Comparison of ENCODE assay signal across 1 cellular context in the genomic region with DNA sequence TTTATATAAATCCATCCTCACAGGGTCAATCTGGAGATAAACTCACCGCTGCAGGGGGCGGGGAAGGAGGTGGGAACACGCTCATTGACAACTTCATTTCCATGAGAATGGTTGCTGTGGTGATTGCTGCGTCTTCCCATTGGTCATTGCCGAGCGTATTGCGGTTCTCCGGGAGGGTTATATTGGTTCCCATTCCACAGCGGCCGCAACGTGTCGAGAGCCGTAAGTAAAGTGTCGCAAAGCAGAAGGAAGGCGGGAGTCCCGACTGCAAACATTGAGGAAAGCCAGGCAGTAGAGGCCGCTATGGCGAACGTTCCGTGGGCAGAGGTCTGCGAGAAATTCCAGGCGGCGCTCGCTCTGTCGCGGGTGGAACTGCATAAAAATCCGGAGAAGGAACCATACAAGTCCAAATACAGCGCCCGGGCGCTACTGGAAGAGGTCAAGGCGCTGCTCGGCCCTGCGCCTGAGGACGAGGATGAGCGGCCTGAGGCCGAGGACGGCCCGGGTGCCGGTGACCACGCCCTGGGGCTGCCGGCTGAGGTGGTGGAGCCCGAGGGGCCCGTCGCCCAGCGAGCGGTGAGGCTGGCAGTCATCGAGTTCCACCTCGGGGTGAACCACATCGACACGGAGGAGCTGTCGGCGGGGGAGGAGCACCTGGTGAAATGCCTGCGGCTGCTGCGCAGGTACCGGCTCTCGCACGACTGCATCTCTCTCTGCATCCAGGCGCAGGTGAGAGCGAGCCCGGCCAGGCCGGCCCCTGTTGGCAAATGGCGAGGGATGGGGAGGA.
TF ChIP-seq lines count a peak whose summit lies in the region.

A gene with protein sequence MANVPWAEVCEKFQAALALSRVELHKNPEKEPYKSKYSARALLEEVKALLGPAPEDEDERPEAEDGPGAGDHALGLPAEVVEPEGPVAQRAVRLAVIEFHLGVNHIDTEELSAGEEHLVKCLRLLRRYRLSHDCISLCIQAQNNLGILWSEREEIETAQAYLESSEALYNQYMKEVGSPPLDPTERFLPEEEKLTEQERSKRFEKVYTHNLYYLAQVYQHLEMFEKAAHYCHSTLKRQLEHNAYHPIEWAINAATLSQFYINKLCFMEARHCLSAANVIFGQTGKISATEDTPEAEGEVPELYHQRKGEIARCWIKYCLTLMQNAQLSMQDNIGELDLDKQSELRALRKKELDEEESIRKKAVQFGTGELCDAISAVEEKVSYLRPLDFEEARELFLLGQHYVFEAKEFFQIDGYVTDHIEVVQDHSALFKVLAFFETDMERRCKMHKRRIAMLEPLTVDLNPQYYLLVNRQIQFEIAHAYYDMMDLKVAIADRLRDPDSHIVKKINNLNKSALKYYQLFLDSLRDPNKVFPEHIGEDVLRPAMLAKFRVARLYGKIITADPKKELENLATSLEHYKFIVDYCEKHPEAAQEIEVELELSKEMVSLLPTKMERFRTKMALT (plus strand): TSS at position 274 of the 787 bp plus-strand sequence. CDS start 30 bp downstream, at position 304.

TF ChIP-seq in HepG2, 621 proteins besides CTCF, POLR2A, EP300 and RAD21 (continued from another document and continues in another):
- TF ChIP-seq, protein P1, sequence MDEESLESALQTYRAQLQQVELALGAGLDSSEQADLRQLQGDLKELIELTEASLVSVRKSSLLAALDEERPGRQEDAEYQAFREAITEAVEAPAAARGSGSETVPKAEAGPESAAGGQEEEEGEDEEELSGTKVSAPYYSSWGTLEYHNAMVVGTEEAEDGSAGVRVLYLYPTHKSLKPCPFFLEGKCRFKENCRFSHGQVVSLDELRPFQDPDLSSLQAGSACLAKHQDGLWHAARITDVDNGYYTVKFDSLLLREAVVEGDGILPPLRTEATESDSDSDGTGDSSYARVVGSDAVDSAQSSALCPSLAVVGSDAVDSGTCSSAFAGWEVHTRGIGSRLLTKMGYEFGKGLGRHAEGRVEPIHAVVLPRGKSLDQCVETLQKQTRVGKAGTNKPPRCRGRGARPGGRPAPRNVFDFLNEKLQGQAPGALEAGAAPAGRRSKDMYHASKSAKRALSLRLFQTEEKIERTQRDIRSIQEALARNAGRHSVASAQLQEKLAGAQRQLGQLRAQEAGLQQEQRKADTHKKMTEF (CRISPR knock-in tag; IDR thresholded peaks at IDR 0.05) = peak; percentile 80
- TF ChIP-seq KLF11 (CRISPR knock-in tag; IDR thresholded peaks at IDR 0.05) (0 out of 2 replicates have a peak, but pooled peaks have one; percentile 49), DNMT3B (CRISPR knock-in tag; conservative IDR thresholded peaks at IDR 0.05) (no peak), FOXM1 (CRISPR knock-in tag; IDR thresholded peaks at IDR 0.05) (no peak), ZNF7 (CRISPR knock-in tag; IDR thresholded peaks at IDR 0.05) (no peak), GATA4 (IDR thresholded peaks at IDR 0.05; ENCODE audit: borderline replicate concordance, low read depth) (no peak), MTA1 (CRISPR knock-in tag; IDR thresholded peaks at IDR 0.05; ENCODE audit: borderline replicate concordance) (peak; percentile 21; the same call in 1 of the 2 replicates), NFYB (CRISPR knock-in tag; IDR thresholded peaks at IDR 0.05) (peak; percentile 90), POLR2G (IDR thresholded peaks at IDR 0.05; ENCODE audit: low read depth, low read length) (peak; percentile 94), HNRNPH1 (optimal IDR thresholded peaks at IDR 0.05; ENCODE audit: low read depth, low read length) (no peak), RFX5 (IDR thresholded peaks at IDR 0.05; ENCODE audit: low read depth, low read length) (0 out of 2 replicates have a peak, but pooled peaks have one; percentile 50), KDM4B (CRISPR knock-in tag; IDR thresholded peaks at IDR 0.05) (no peak), MEF2D (CRISPR knock-in tag; IDR thresholded peaks at IDR 0.05) (no peak; the same call in 1 of the 2 replicates), ATF7 (IDR thresholded peaks at IDR 0.05) (no peak), ATF7 (CRISPR knock-in tag; IDR thresholded peaks at IDR 0.05) (no peak), SAFB2 (CRISPR knock-in tag; IDR thresholded peaks at IDR 0.05; ENCODE audit: borderline replicate concordance, low read depth) (peak; percentile 50; the same call in 1 of the 2 replicates), MIXL1 (CRISPR knock-in tag; IDR thresholded peaks at IDR 0.05) (0 out of 2 replicates have a peak, but pooled peaks have one; percentile 32), ZNF549 (CRISPR knock-in tag; IDR thresholded peaks at IDR 0.05) (no peak), ZNF773 (CRISPR knock-in tag; IDR thresholded peaks at IDR 0.05; ENCODE audit: borderline replicate concordance) (no peak), ZSCAN31 (CRISPR knock-in tag; IDR thresholded peaks at IDR 0.05; ENCODE audit: low read depth) (peak; percentile 86; the same call in 1 of the 2 replicates), ZNF124 (CRISPR knock-in tag; IDR thresholded peaks at IDR 0.05) (peak; percentile 85), ZNF235 (CRISPR knock-in tag; IDR thresholded peaks at IDR 0.05; ENCODE audit: borderline replicate concordance) (no peak), ZNF264 (CRISPR knock-in tag; IDR thresholded peaks at IDR 0.05) (no peak; the same call in 1 of the 2 replicates), MIER2 (CRISPR knock-in tag; IDR thresholded peaks at IDR 0.05) (no peak), ZNF678 (CRISPR knock-in tag; IDR thresholded peaks at IDR 0.05) (no peak)
- TF ChIP-seq, protein P2, sequence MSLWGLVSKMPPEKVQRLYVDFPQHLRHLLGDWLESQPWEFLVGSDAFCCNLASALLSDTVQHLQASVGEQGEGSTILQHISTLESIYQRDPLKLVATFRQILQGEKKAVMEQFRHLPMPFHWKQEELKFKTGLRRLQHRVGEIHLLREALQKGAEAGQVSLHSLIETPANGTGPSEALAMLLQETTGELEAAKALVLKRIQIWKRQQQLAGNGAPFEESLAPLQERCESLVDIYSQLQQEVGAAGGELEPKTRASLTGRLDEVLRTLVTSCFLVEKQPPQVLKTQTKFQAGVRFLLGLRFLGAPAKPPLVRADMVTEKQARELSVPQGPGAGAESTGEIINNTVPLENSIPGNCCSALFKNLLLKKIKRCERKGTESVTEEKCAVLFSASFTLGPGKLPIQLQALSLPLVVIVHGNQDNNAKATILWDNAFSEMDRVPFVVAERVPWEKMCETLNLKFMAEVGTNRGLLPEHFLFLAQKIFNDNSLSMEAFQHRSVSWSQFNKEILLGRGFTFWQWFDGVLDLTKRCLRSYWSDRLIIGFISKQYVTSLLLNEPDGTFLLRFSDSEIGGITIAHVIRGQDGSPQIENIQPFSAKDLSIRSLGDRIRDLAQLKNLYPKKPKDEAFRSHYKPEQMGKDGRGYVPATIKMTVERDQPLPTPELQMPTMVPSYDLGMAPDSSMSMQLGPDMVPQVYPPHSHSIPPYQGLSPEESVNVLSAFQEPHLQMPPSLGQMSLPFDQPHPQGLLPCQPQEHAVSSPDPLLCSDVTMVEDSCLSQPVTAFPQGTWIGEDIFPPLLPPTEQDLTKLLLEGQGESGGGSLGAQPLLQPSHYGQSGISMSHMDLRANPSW (CRISPR knock-in tag; IDR thresholded peaks at IDR 0.05; ENCODE audit: borderline replicate concordance) = peak; percentile 75; the same call in 1 of the 2 replicates
- TF ChIP-seq, protein P3, sequence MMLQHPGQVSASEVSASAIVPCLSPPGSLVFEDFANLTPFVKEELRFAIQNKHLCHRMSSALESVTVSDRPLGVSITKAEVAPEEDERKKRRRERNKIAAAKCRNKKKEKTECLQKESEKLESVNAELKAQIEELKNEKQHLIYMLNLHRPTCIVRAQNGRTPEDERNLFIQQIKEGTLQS (CRISPR knock-in tag; IDR thresholded peaks at IDR 0.05) = no peak
- TF ChIP-seq, protein P4, sequence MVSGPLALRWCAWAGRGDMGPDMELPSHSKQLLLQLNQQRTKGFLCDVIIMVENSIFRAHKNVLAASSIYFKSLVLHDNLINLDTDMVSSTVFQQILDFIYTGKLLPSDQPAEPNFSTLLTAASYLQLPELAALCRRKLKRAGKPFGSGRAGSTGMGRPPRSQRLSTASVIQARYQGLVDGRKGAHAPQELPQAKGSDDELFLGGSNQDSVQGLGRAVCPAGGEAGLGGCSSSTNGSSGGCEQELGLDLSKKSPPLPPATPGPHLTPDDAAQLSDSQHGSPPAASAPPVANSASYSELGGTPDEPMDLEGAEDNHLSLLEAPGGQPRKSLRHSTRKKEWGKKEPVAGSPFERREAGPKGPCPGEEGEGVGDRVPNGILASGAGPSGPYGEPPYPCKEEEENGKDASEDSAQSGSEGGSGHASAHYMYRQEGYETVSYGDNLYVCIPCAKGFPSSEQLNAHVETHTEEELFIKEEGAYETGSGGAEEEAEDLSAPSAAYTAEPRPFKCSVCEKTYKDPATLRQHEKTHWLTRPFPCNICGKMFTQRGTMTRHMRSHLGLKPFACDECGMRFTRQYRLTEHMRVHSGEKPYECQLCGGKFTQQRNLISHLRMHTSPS (CRISPR knock-in tag; IDR thresholded peaks at IDR 0.05; ENCODE audit: low read depth) = no peak
- TF ChIP-seq, protein P5, sequence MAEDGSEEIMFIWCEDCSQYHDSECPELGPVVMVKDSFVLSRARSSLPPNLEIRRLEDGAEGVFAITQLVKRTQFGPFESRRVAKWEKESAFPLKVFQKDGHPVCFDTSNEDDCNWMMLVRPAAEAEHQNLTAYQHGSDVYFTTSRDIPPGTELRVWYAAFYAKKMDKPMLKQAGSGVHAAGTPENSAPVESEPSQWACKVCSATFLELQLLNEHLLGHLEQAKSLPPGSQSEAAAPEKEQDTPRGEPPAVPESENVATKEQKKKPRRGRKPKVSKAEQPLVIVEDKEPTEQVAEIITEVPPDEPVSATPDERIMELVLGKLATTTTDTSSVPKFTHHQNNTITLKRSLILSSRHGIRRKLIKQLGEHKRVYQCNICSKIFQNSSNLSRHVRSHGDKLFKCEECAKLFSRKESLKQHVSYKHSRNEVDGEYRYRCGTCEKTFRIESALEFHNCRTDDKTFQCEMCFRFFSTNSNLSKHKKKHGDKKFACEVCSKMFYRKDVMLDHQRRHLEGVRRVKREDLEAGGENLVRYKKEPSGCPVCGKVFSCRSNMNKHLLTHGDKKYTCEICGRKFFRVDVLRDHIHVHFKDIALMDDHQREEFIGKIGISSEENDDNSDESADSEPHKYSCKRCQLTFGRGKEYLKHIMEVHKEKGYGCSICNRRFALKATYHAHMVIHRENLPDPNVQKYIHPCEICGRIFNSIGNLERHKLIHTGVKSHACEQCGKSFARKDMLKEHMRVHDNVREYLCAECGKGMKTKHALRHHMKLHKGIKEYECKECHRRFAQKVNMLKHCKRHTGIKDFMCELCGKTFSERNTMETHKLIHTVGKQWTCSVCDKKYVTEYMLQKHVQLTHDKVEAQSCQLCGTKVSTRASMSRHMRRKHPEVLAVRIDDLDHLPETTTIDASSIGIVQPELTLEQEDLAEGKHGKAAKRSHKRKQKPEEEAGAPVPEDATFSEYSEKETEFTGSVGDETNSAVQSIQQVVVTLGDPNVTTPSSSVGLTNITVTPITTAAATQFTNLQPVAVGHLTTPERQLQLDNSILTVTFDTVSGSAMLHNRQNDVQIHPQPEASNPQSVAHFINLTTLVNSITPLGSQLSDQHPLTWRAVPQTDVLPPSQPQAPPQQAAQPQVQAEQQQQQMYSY (CRISPR knock-in tag; IDR thresholded peaks at IDR 0.05) = no peak
- TF ChIP-seq, protein P6, sequence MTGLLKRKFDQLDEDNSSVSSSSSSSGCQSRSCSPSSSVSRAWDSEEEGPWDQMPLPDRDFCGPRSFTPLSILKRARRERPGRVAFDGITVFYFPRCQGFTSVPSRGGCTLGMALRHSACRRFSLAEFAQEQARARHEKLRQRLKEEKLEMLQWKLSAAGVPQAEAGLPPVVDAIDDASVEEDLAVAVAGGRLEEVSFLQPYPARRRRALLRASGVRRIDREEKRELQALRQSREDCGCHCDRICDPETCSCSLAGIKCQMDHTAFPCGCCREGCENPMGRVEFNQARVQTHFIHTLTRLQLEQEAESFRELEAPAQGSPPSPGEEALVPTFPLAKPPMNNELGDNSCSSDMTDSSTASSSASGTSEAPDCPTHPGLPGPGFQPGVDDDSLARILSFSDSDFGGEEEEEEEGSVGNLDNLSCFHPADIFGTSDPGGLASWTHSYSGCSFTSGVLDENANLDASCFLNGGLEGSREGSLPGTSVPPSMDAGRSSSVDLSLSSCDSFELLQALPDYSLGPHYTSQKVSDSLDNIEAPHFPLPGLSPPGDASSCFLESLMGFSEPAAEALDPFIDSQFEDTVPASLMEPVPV (CRISPR knock-in tag; IDR thresholded peaks at IDR 0.05) = peak; percentile 88; the same call in 1 of the 2 replicates
- TF ChIP-seq, protein P7, sequence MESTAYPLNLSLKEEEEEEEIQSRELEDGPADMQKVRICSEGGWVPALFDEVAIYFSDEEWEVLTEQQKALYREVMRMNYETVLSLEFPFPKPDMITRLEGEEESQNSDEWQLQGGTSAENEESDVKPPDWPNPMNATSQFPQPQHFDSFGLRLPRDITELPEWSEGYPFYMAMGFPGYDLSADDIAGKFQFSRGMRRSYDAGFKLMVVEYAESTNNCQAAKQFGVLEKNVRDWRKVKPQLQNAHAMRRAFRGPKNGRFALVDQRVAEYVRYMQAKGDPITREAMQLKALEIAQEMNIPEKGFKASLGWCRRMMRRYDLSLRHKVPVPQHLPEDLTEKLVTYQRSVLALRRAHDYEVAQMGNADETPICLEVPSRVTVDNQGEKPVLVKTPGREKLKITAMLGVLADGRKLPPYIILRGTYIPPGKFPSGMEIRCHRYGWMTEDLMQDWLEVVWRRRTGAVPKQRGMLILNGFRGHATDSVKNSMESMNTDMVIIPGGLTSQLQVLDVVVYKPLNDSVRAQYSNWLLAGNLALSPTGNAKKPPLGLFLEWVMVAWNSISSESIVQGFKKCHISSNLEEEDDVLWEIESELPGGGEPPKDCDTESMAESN (CRISPR knock-in tag; conservative IDR thresholded peaks at IDR 0.05) = peak; percentile 86
- TF ChIP-seq, protein P8, sequence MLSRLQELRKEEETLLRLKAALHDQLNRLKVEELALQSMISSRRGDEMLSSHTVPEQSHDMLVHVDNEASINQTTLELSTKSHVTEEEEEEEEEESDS (CRISPR knock-in tag; IDR thresholded peaks at IDR 0.05; ENCODE audit: borderline replicate concordance) = peak; percentile 78; the same call in 1 of the 2 replicates
- TF ChIP-seq, protein P9, sequence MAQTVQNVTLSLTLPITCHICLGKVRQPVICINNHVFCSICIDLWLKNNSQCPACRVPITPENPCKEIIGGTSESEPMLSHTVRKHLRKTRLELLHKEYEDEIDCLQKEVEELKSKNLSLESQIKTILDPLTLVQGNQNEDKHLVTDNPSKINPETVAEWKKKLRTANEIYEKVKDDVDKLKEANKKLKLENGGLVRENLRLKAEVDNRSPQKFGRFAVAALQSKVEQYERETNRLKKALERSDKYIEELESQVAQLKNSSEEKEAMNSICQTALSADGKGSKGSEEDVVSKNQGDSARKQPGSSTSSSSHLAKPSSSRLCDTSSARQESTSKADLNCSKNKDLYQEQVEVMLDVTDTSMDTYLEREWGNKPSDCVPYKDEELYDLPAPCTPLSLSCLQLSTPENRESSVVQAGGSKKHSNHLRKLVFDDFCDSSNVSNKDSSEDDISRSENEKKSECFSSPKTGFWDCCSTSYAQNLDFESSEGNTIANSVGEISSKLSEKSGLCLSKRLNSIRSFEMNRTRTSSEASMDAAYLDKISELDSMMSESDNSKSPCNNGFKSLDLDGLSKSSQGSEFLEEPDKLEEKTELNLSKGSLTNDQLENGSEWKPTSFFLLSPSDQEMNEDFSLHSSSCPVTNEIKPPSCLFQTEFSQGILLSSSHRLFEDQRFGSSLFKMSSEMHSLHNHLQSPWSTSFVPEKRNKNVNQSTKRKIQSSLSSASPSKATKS (CRISPR knock-in tag; IDR thresholded peaks at IDR 0.05) = no peak
- TF ChIP-seq, protein P10, sequence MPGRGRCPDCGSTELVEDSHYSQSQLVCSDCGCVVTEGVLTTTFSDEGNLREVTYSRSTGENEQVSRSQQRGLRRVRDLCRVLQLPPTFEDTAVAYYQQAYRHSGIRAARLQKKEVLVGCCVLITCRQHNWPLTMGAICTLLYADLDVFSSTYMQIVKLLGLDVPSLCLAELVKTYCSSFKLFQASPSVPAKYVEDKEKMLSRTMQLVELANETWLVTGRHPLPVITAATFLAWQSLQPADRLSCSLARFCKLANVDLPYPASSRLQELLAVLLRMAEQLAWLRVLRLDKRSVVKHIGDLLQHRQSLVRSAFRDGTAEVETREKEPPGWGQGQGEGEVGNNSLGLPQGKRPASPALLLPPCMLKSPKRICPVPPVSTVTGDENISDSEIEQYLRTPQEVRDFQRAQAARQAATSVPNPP (CRISPR knock-in tag; IDR thresholded peaks at IDR 0.05) = peak; percentile 77; the same call in 1 of the 2 replicates
